Comparison of ENCODE assay signal across 28 cellular contexts in the genomic region with DNA sequence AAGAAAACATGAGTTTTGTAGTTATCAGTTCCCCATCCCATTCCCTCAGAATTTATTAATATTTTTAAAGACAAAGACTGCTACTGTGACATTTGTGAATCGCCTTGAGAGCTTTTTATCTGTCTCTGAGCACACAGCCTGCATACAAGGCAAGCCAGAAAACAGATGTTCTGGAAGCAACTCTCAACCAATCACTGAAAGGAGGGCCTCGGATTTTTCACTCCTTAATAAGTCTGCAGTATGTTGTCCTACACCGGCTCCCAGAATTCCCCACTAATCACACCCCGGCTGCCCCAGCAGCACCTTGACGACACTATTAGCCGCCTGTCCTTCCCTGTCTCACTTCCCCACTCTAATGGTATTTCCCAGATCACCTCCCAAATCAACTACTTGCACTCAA.
"Had no signal": no experiment of that assay in that cellular context is flagged by ENCODE, and none has a peak within 500 bp of the region (broad histone marks: within the 10 kb centered on the region; RNA-seq: fewer than 3 reads in every experiment).

No MANE protein-coding gene starts in this region.

- H3K9me3 ChIP-seq: adrenal gland, body of pancreas, colonic mucosa, esophagus squamous epithelium, gastroesophageal sphincter had no signal

- H3K27me3 ChIP-seq: adrenal gland, body of pancreas, cardiac muscle cell, colonic mucosa, esophagus squamous epithelium, gastroesophageal sphincter had no signal

- H3K4me1 ChIP-seq: adrenal gland, body of pancreas, colonic mucosa, esophagus squamous epithelium, gastroesophageal sphincter had no signal

- ATAC-seq: activated CD4-positive, alpha-beta T cell treated with anti-CD3 and anti-CD28 coated beads for 36 hours; activated CD8-positive, alpha-beta memory T cell treated with anti-CD3 and anti-CD28 coated beads, Interleukin-2, amount 10 ng/mL, durations not matched to agents 7 days and 5 days; activated CD8-positive, alpha-beta T cell treated with anti-CD3 and anti-CD28 coated beads, Interleukin-2, amount 10 ng/mL, durations not matched to agents 7 days and 5 days; activated naive CD8-positive, alpha-beta T cell treated with anti-CD3 and anti-CD28 coated beads, Interleukin-2, amount 50 U/mL, for 24 hours; body of pancreas; gastroesophageal sphincter had no signal

- H3K36me3 ChIP-seq: adrenal gland, cardiac muscle cell, colonic mucosa, esophagus squamous epithelium, gastroesophageal sphincter had no signal

- DNase-seq: activated CD4-positive, alpha-beta memory T cell treated with anti-CD3 and anti-CD28 coated beads for 36 hours; activated CD4-positive, alpha-beta T cell treated with anti-CD3 and anti-CD28 coated beads for 36 hours; activated CD4-positive, alpha-beta T cell treated with anti-CD3 and anti-CD28 coated beads, Interleukin-2, amount 10 ng/mL, durations not matched to agents 24 days and 14 days; activated CD4-positive, CD25-positive, alpha-beta regulatory T cell; activated CD4-positive, CD25-positive, alpha-beta regulatory T cell treated with anti-CD3 and anti-CD28 coated beads, Interleukin-2, amount 50 U/mL, for 72 hours; activated CD8-positive, alpha-beta memory T cell treated with anti-CD3 and anti-CD28 coated beads, Interleukin-2, amount 10 ng/mL, durations not matched to agents 7 days and 5 days; activated CD8-positive, alpha-beta memory T cell treated with anti-CD3 and anti-CD28 coated beads, Interleukin-2, amount 50 U/mL, for 4 hours; activated CD8-positive, alpha-beta T cell treated with anti-CD3 and anti-CD28 coated beads, Interleukin-2, amount 10 ng/mL, durations not matched to agents 7 days and 5 days; activated effector memory CD4-positive, alpha-beta T cell treated with anti-CD3 and anti-CD28 coated beads, Interleukin-2, amount 50 U/mL, for 16 hours; activated naive CD4-positive, alpha-beta T cell treated with anti-CD3 and anti-CD28 coated beads for 36 hours; activated naive CD8-positive, alpha-beta T cell treated with anti-CD3 and anti-CD28 coated beads for 36 hours; activated naive CD8-positive, alpha-beta T cell treated with anti-CD3 and anti-CD28 coated beads, Interleukin-2, amount 50 U/mL, for 24 hours; activated T-cell treated with anti-CD3 and anti-CD28 coated beads, Interleukin-2, amount 50 U/mL, for 1 hour; activated T-cell treated with anti-CD3 and anti-CD28 coated beads, Interleukin-2, amount 50 U/mL, for 48 hours; adrenal gland; amygdala; aorta; body of pancreas; central memory CD4-positive, alpha-beta T cell; cerebellar nuclear complex; colonic mucosa; effector CD8-positive, alpha-beta T cell; esophagus squamous epithelium; foreskin melanocyte; T-helper 2 cell had no signal

- H3K27ac ChIP-seq: adrenal gland, body of pancreas, cardiac muscle cell, colonic mucosa, epithelial cell of prostate, esophagus squamous epithelium, gastroesophageal sphincter had no signal

- H3K4me3 ChIP-seq: adrenal gland, body of pancreas, cardiac muscle cell, colonic mucosa, esophagus squamous epithelium, gastroesophageal sphincter had no signal
